In genomic region chr21:44846485-44847260, GRCh38 we compare ENCODE assay signal across 1 cellular context.
A peak's percentile ranks its signal among the peaks of the same experiment; 100 is the strongest.
TF ChIP-seq lines count a peak whose summit lies in the region.

No MANE protein-coding gene starts in this region.

TF ChIP-seq in HepG2, 621 proteins besides CTCF, POLR2A, EP300 and RAD21 (continued from another document and continues in another):
- TF ChIP-seq ZNF503 (CRISPR knock-in tag; IDR thresholded peaks at IDR 0.05): no peak
- TF ChIP-seq GATAD1 (CRISPR knock-in tag; IDR thresholded peaks at IDR 0.05): no peak
- no peak for TF ChIP-seq ELF4 (CRISPR knock-in tag; IDR thresholded peaks at IDR 0.05; ENCODE audit: borderline replicate concordance)
- no peak for TF ChIP-seq CCAR2 (optimal IDR thresholded peaks at IDR 0.05; ENCODE audit: low read depth, low read length)
- TF ChIP-seq, protein P1, sequence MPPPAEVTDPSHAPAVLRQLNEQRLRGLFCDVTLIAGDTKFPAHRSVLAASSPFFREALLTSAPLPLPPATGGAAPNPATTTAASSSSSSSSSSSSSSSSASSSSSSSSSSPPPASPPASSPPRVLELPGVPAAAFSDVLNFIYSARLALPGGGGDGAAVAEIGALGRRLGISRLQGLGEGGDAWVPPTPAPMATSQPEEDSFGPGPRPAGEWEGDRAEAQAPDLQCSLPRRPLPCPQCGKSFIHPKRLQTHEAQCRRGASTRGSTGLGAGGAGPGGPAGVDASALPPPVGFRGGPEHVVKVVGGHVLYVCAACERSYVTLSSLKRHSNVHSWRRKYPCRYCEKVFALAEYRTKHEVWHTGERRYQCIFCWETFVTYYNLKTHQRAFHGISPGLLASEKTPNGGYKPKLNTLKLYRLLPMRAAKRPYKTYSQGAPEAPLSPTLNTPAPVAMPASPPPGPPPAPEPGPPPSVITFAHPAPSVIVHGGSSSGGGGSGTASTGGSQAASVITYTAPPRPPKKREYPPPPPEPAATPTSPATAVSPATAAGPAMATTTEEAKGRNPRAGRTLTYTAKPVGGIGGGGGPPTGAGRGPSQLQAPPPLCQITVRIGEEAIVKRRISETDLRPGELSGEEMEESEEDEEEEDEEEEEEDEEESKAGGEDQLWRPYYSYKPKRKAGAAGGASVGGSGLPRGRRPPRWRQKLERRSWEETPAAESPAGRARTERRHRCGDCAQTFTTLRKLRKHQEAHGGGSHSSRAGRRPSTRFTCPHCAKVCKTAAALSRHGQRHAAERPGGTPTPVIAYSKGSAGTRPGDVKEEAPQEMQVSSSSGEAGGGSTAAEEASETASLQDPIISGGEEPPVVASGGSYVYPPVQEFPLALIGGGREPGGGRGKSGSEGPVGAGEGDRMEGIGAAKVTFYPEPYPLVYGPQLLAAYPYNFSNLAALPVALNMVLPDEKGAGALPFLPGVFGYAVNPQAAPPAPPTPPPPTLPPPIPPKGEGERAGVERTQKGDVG (CRISPR knock-in tag; IDR thresholded peaks at IDR 0.05; ENCODE audit: borderline replicate concordance): no peak
- TF ChIP-seq SKI (IDR thresholded peaks at IDR 0.05; ENCODE audit: partially characterized antibody): no peak
- no peak for TF ChIP-seq ZNF17 (CRISPR knock-in tag; IDR thresholded peaks at IDR 0.05)
- no peak for TF ChIP-seq ZKSCAN1 (IDR thresholded peaks at IDR 0.05; ENCODE audit: low read length)
- no peak for TF ChIP-seq ZBTB20 (CRISPR knock-in tag; IDR thresholded peaks at IDR 0.05; ENCODE audit: borderline replicate concordance, low read depth)
- no peak for TF ChIP-seq MAFK (conservative IDR thresholded peaks at IDR 0.05 in 1 of 2, IDR thresholded peaks at IDR 0.05 in 1 of 2; ENCODE audit: low read length in 2 of 2)
- TF ChIP-seq, protein P2, sequence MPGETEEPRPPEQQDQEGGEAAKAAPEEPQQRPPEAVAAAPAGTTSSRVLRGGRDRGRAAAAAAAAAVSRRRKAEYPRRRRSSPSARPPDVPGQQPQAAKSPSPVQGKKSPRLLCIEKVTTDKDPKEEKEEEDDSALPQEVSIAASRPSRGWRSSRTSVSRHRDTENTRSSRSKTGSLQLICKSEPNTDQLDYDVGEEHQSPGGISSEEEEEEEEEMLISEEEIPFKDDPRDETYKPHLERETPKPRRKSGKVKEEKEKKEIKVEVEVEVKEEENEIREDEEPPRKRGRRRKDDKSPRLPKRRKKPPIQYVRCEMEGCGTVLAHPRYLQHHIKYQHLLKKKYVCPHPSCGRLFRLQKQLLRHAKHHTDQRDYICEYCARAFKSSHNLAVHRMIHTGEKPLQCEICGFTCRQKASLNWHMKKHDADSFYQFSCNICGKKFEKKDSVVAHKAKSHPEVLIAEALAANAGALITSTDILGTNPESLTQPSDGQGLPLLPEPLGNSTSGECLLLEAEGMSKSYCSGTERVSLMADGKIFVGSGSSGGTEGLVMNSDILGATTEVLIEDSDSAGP (CRISPR knock-in tag; IDR thresholded peaks at IDR 0.05; ENCODE audit: borderline replicate concordance): no peak; the same call in 1 of the 2 replicates
- no peak for TF ChIP-seq KMT2A (CRISPR knock-in tag; IDR thresholded peaks at IDR 0.05)
- no peak for TF ChIP-seq CENPBD1 (CRISPR knock-in tag; IDR thresholded peaks at IDR 0.05; ENCODE audit: borderline replicate concordance, low read depth)
- TF ChIP-seq IKZF4 (CRISPR knock-in tag; IDR thresholded peaks at IDR 0.05; ENCODE audit: borderline replicate concordance, low read depth, not compliant biosample characterization): no peak
- peak; percentile 64; the same call in 1 of the 2 replicates for TF ChIP-seq ZNF788 (CRISPR knock-in tag; IDR thresholded peaks at IDR 0.05; ENCODE audit: borderline replicate concordance)
- TF ChIP-seq NCOR1 (IDR thresholded peaks at IDR 0.05; ENCODE audit: borderline replicate concordance, low read length): no peak
- no peak for TF ChIP-seq ZNF367 (CRISPR knock-in tag; IDR thresholded peaks at IDR 0.05; ENCODE audit: borderline replicate concordance)
- TF ChIP-seq, protein P3, sequence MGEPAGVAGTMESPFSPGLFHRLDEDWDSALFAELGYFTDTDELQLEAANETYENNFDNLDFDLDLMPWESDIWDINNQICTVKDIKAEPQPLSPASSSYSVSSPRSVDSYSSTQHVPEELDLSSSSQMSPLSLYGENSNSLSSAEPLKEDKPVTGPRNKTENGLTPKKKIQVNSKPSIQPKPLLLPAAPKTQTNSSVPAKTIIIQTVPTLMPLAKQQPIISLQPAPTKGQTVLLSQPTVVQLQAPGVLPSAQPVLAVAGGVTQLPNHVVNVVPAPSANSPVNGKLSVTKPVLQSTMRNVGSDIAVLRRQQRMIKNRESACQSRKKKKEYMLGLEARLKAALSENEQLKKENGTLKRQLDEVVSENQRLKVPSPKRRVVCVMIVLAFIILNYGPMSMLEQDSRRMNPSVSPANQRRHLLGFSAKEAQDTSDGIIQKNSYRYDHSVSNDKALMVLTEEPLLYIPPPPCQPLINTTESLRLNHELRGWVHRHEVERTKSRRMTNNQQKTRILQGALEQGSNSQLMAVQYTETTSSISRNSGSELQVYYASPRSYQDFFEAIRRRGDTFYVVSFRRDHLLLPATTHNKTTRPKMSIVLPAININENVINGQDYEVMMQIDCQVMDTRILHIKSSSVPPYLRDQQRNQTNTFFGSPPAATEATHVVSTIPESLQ (CRISPR knock-in tag; conservative IDR thresholded peaks at IDR 0.05): no peak
- TF ChIP-seq TMF1 (CRISPR knock-in tag; IDR thresholded peaks at IDR 0.05; ENCODE audit: low read depth): no peak
- no peak for TF ChIP-seq DNMT1 (CRISPR knock-in tag; IDR thresholded peaks at IDR 0.05)
- no peak; the same call in none of the 2 replicates for TF ChIP-seq ARHGAP35 (CRISPR knock-in tag; IDR thresholded peaks at IDR 0.05; ENCODE audit: borderline replicate concordance)
- no peak for TF ChIP-seq GZF1 (CRISPR knock-in tag; IDR thresholded peaks at IDR 0.05)
- no peak for TF ChIP-seq YY1 (IDR thresholded peaks at IDR 0.05; ENCODE audit: insufficient read depth, insufficient replicate concordance, low read depth, low read length)
- TF ChIP-seq REXO4 (CRISPR knock-in tag; IDR thresholded peaks at IDR 0.05; ENCODE audit: borderline replicate concordance): no peak
- no peak for TF ChIP-seq ZNF7 (CRISPR knock-in tag; IDR thresholded peaks at IDR 0.05)
- TF ChIP-seq, protein P4, sequence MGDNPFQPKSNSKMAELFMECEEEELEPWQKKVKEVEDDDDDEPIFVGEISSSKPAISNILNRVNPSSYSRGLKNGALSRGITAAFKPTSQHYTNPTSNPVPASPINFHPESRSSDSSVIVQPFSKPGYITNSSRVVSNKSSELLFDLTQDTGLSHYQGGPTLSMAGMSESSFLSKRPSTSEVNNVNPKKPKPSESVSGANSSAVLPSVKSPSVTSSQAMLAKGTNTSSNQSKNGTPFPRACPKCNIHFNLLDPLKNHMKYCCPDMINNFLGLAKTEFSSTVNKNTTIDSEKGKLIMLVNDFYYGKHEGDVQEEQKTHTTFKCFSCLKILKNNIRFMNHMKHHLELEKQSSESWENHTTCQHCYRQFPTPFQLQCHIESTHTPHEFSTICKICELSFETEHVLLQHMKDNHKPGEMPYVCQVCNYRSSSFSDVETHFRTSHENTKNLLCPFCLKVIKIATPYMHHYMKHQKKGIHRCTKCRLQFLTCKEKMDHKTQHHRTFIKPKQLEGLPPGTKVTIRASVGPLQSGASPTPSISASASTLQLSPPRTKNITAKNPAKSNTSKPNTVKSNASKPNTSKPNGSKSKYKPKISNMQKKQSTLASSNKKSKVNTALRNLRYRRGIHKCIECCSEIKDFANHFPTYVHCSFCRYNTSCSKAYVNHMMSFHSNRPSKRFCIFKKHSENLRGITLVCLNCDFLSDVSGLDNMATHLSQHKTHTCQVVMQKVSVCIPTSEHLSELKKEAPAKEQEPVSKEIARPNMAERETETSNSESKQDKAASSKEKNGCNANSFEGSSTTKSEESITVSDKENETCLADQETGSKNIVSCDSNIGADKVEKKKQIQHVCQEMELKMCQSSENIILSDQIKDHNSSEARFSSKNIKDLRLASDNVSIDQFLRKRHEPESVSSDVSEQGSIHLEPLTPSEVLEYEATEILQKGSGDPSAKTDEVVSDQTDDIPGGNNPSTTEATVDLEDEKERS (CRISPR knock-in tag; IDR thresholded peaks at IDR 0.05): no peak
- peak; percentile 41 for TF ChIP-seq FOXA3 (CRISPR knock-in tag; IDR thresholded peaks at IDR 0.05)
- no peak for TF ChIP-seq ATRX (CRISPR knock-in tag; IDR thresholded peaks at IDR 0.05; ENCODE audit: borderline replicate concordance)
- no peak for TF ChIP-seq ZSCAN5A (CRISPR knock-in tag; IDR thresholded peaks at IDR 0.05; ENCODE audit: borderline replicate concordance)
- TF ChIP-seq MLXIP (CRISPR knock-in tag; IDR thresholded peaks at IDR 0.05; ENCODE audit: borderline replicate concordance): no peak
- no peak for TF ChIP-seq NFYC (CRISPR knock-in tag; IDR thresholded peaks at IDR 0.05)
- TF ChIP-seq ZNF720 (CRISPR knock-in tag; IDR thresholded peaks at IDR 0.05): no peak
- no peak for TF ChIP-seq ZNF614 (CRISPR knock-in tag; IDR thresholded peaks at IDR 0.05; ENCODE audit: borderline replicate concordance)
- peak; percentile 46 for TF ChIP-seq FOSL2 (CRISPR knock-in tag; IDR thresholded peaks at IDR 0.05)
- no peak for TF ChIP-seq ZFP36L1 (CRISPR knock-in tag; IDR thresholded peaks at IDR 0.05)
- no peak for TF ChIP-seq ZNF670 (CRISPR knock-in tag; IDR thresholded peaks at IDR 0.05; ENCODE audit: borderline replicate concordance)
- no peak for TF ChIP-seq ZNF234 (CRISPR knock-in tag; conservative IDR thresholded peaks at IDR 0.05)
- no peak for TF ChIP-seq ZNF12 (CRISPR knock-in tag; IDR thresholded peaks at IDR 0.05)
- 0 out of 2 replicates have a peak, but pooled peaks have one; percentile 7 for TF ChIP-seq ZNF138 (CRISPR knock-in tag; IDR thresholded peaks at IDR 0.05; ENCODE audit: low read depth)
- TF ChIP-seq MTERF4 (CRISPR knock-in tag; IDR thresholded peaks at IDR 0.05): no peak
- TF ChIP-seq ZNF800 (CRISPR knock-in tag; IDR thresholded peaks at IDR 0.05): no peak
- TF ChIP-seq ZBTB3 (CRISPR knock-in tag; IDR thresholded peaks at IDR 0.05; ENCODE audit: borderline replicate concordance, low read depth): no peak
- TF ChIP-seq ZNF124 (CRISPR knock-in tag; IDR thresholded peaks at IDR 0.05): no peak
- TF ChIP-seq ZFY (CRISPR knock-in tag; IDR thresholded peaks at IDR 0.05): peak; percentile 24; the same call in 1 of the 2 replicates
